In the genomic region with DNA sequence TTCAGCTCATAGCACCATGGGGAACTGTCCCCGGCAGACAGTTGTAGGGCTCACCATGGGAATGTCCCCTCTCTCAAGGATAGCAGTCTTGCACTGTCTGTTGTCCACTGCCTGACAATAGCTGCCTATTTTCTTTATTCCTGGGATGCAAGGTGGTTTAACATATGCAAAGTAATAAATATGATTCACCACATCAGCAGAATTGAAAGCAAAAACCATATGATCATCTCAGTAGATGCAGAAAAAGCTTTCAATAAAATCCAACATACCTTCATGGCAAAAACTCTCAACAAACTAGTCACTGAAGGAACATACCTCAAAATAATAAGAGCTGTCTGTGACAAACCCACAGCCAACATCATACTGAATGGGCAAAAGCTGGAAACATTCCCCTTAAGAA, we compare ENCODE assay signal across 2 cellular contexts.
TF ChIP-seq lines count a peak whose summit lies in the region.

No MANE protein-coding gene starts in this region.

TF ChIP-seq in A549, 52 proteins besides CTCF, POLR2A, EP300 and RAD21:
- TF ChIP-seq TP53 (CRISPR knock-in tag; IDR thresholded peaks at IDR 0.05): no peak
- TF ChIP-seq MAFK (IDR thresholded peaks at IDR 0.05; ENCODE audit: partially characterized antibody): peak; percentile 10

TF ChIP-seq in K562, 482 proteins besides CTCF, POLR2A, EP300 and RAD21:
- TF ChIP-seq HCFC1 (IDR thresholded peaks at IDR 0.05; ENCODE audit: low read depth, low read length): no peak
- TF ChIP-seq ZNF316 (IDR thresholded peaks at IDR 0.05): peak; percentile 57
- peak; percentile 29; the same call in 1 of the 2 replicates for TF ChIP-seq C11orf30 (IDR thresholded peaks at IDR 0.05; ENCODE audit: low read depth)
- no peak for TF ChIP-seq ILF3 (IDR thresholded peaks at IDR 0.05; ENCODE audit: borderline replicate concordance)
